9 cellular contexts compared by ENCODE assay signal in genomic region chr10:6014241-6014761, GRCh38. TPM values are rescaled to one million over a fixed set of nuclear protein-coding genes. Genes with fewer than 3 reads are reported as not detected.
DNase-seq lines count a peak whose midpoint lies in the region; ATAC-seq and TF ChIP-seq lines count a peak whose summit lies in the region.
"Had no signal": no experiment of that assay in that cellular context is flagged by ENCODE, and none has a peak within 500 bp of the region (broad histone marks: within the 10 kb centered on the region; RNA-seq: fewer than 3 reads in every experiment).

No MANE protein-coding gene starts in this region.

- intact Hi-C loops in activated CD4-positive, alpha-beta T cell treated with anti-CD3 and anti-CD28 coated beads, Interleukin-2, amount 10 ng/mL, durations not matched to agents 24 days and 14 days (cut with micrococcal nuclease): loop anchor here (1.0 to 5.0 kb wide), 2 partner anchors 38 to 74 kb away; no protein-coding TSS in a partner anchor

- no peak for TF ChIP-seq POLR2A in upper lobe of left lung (IDR thresholded peaks at IDR 0.05)

- WGBS in upper lobe of left lung, 2 donors: 39 to 45% methylated on average over 6 of the region's 6 CpGs

- H3K4me1 Mint-ChIP-seq in activated CD4-positive, alpha-beta T cell treated with anti-CD3 and anti-CD28 coated beads, Interleukin-2, amount 10 ng/mL, durations not matched to agents 24 days and 14 days: peaks cover 51% of the 10 kb centered on the region
- H3K4me1 Mint-ChIP-seq in endothelial cell (ENCODE audit: unreplicated experiment): peaks cover 6% of the 10 kb centered on the region

- peaks cover 4 to 37% (median 26%) of the 10 kb centered on the region in 10 experiments; a peak in 17 of 20 replicates for H3K4me1 ChIP-seq in BLaER1 treated with 17β-estradiol and CSF1 and Interleukin-3, amounts not matched to agents 10 nM and 100 nM
- H3K4me1 ChIP-seq in upper lobe of left lung: peaks cover 8 to 27% (median 17%) of the 10 kb centered on the region in 4 donors
- H3K4me1 ChIP-seq: SJSA1 had no signal

- TF ChIP-seq CTCF in endothelial cell (IDR thresholded peaks at IDR 0.05; ENCODE audit: unreplicated experiment): peak; percentile 73
- peak; percentile 67 to 74 (median 70) for TF ChIP-seq CTCF in upper lobe of left lung (IDR thresholded peaks at IDR 0.05)

- H3K9me3 ChIP-seq in BLaER1 treated with 17β-estradiol and CSF1 and Interleukin-3, amounts not matched to agents 10 nM and 100 nM (replicated peaks in 1 of 11): peaks cover 0 to 5% (median 3%) of the 10 kb centered on the region in 11 experiments; a peak in 6 of 22 replicates
- no peaks in the 10 kb centered on the region for H3K9me3 ChIP-seq in upper lobe of left lung
- H3K9me3 ChIP-seq: SJSA1 had no signal

- peak overlapping the region in 3 of 11 experiments; percentile 4 to 28 (median 8); a peak in 2 of 22 replicates for H3K9ac ChIP-seq in BLaER1 treated with 17β-estradiol and CSF1 and Interleukin-3, amounts not matched to agents 10 nM and 100 nM

- H3K36me3 Mint-ChIP-seq in activated CD4-positive, alpha-beta T cell treated with anti-CD3 and anti-CD28 coated beads, Interleukin-2, amount 10 ng/mL, durations not matched to agents 24 days and 14 days (ENCODE audit: low read depth): peaks cover 77% of the 10 kb centered on the region
- no peaks in the 10 kb centered on the region for H3K36me3 Mint-ChIP-seq in endothelial cell (ENCODE audit: low read depth, unreplicated experiment)

- H3K27ac Mint-ChIP-seq in activated CD4-positive, alpha-beta T cell treated with anti-CD3 and anti-CD28 coated beads, Interleukin-2, amount 10 ng/mL, durations not matched to agents 24 days and 14 days: peak overlapping the region; percentile 81
- no peak overlapping the region for H3K27ac Mint-ChIP-seq in endothelial cell (ENCODE audit: unreplicated experiment)

- peaks cover 11% of the 10 kb centered on the region for H3K9me3 Mint-ChIP-seq in activated CD4-positive, alpha-beta T cell treated with anti-CD3 and anti-CD28 coated beads, Interleukin-2, amount 10 ng/mL, durations not matched to agents 24 days and 14 days
- H3K9me3 Mint-ChIP-seq in endothelial cell (ENCODE audit: unreplicated experiment): no peaks in the 10 kb centered on the region

- peaks cover 0 to 5% (median 0%) of the 10 kb centered on the region in 11 experiments; a peak in 2 of 22 replicates for H3K36me3 ChIP-seq in BLaER1 treated with 17β-estradiol and CSF1 and Interleukin-3, amounts not matched to agents 10 nM and 100 nM
- no peaks in the 10 kb centered on the region for H3K36me3 ChIP-seq in upper lobe of left lung
- H3K36me3 ChIP-seq: SJSA1 had no signal

- H4K20me1 ChIP-seq in BLaER1 treated with 17β-estradiol and CSF1 and Interleukin-3, amounts not matched to agents 10 nM and 100 nM: no peaks in the 10 kb centered on the region

- no peaks in the 10 kb centered on the region for H3K27me3 Mint-ChIP-seq in activated CD4-positive, alpha-beta T cell treated with anti-CD3 and anti-CD28 coated beads, Interleukin-2, amount 10 ng/mL, durations not matched to agents 24 days and 14 days
- peaks cover 7% of the 10 kb centered on the region for H3K27me3 Mint-ChIP-seq in endothelial cell (ENCODE audit: unreplicated experiment)

- peak overlapping the region; percentile 59 for H3K4me3 Mint-ChIP-seq in activated CD4-positive, alpha-beta T cell treated with anti-CD3 and anti-CD28 coated beads, Interleukin-2, amount 10 ng/mL, durations not matched to agents 24 days and 14 days
- H3K4me3 Mint-ChIP-seq in endothelial cell (ENCODE audit: unreplicated experiment): no peak overlapping the region

- H3K27me3 ChIP-seq in BLaER1 treated with 17β-estradiol and CSF1 and Interleukin-3, amounts not matched to agents 10 nM and 100 nM: no peaks in the 10 kb centered on the region
- no peaks in the 10 kb centered on the region for H3K27me3 ChIP-seq in upper lobe of left lung
- H3K27me3 ChIP-seq: SJSA1 had no signal

- DNase-seq in NCI-H146 (lab: John Stamatoyannopoulos, UW): peak; percentile 32
- DNase-seq in activated CD4-positive, alpha-beta T cell treated with anti-CD3 and anti-CD28 coated beads, Interleukin-2, amount 10 ng/mL, durations not matched to agents 24 days and 14 days: peak; percentile 89
- peak; percentile 65 for DNase-seq in endothelial cell (ENCODE audit: low spot score)
- peak; percentile 46 for DNase-seq in middle frontal gyrus (ENCODE audit: extremely low spot score, low spot score)
- DNase-seq in upper lobe of left lung: peak in 1 of 2 donors; percentile 43

- H3K4me2 ChIP-seq in BLaER1 treated with 17β-estradiol and CSF1 and Interleukin-3, amounts not matched to agents 10 nM and 100 nM: peak overlapping the region; percentile 25 to 82 (median 54); a peak in 19 of 22 replicates

- ATAC-seq in GM19035 (IDR thresholded peaks at IDR 0.05; ENCODE audit: unreplicated experiment) (peak; percentile 69), upper lobe of left lung (ENCODE audit: low FRiP score in 2 of 2) (peak in 1 of 2 donors; percentile 73), HG03196 (IDR thresholded peaks at IDR 0.05; ENCODE audit: unreplicated experiment) (no peak)

- TF ChIP-seq EP300 in upper lobe of left lung (IDR thresholded peaks at IDR 0.05): no peak

- no peak overlapping the region for H3K27ac ChIP-seq in BLaER1 treated with 17β-estradiol and CSF1 and Interleukin-3, amounts not matched to agents 10 nM and 100 nM
- H3K27ac ChIP-seq in upper lobe of left lung: peak overlapping the region in 2 of 4 donors; percentile 3 to 31
- H3K27ac ChIP-seq: SJSA1 had no signal

- no peak overlapping the region for H3K4me3 ChIP-seq in BLaER1 treated with 17β-estradiol and CSF1 and Interleukin-3, amounts not matched to agents 10 nM and 100 nM
- no peak overlapping the region for H3K4me3 ChIP-seq in upper lobe of left lung
- H3K4me3 ChIP-seq: SJSA1 had no signal

RNA-seq across cellular contexts. Expression of gene IL15RA, which starts 37.0 kb away (rescaled TPM):
- 24.4 and 25.5 TPM in 2 replicates for total RNA-seq in activated CD4-positive, alpha-beta T cell treated with anti-CD3 and anti-CD28 coated beads, Interleukin-2, amount 10 ng/mL, durations not matched to agents 24 days and 14 days
- total RNA-seq in endothelial cell (ENCODE audit: unreplicated experiment): 0.97 TPM
- total RNA-seq in upper lobe of left lung: 10 to 100 TPM; 28.0 to 72.6 (median 35.1) TPM

RNA-seq across cellular contexts. Expression of gene IL2RA, which starts 47.9 kb away (rescaled TPM):
- total RNA-seq in activated CD4-positive, alpha-beta T cell treated with anti-CD3 and anti-CD28 coated beads, Interleukin-2, amount 10 ng/mL, durations not matched to agents 24 days and 14 days: 965 and 989 TPM in 2 replicates
- total RNA-seq in endothelial cell (ENCODE audit: unreplicated experiment): not detected
- 1 to 10 TPM in 4 of 6 donors, under 1 TPM in 1, not detected in 1; 0.91 to 8.4 (median 4.0) TPM for total RNA-seq in upper lobe of left lung
- total RNA-seq: SJSA1 had no signal

Comparison
In these comparisons a context has a peak if more than half of its experiments do, and no peak if none do; other contexts are left out.
1. RNA of gene IL15RA, which starts 37.0 kb away (total RNA-seq): 28.0 to 72.6 TPM in upper lobe of left lung and 24.4 to 25.5 TPM in activated CD4-positive, alpha-beta T cell treated with anti-CD3 and anti-CD28 coated beads, Interleukin-2, amount 10 ng/mL, durations not matched to agents 24 days and 14 days; 0.97 TPM in endothelial cell (single experiment); every median in the first group is over 10 times any median in the second.
2. RNA of gene IL2RA, which starts 47.9 kb away (total RNA-seq): 965 to 989 TPM in activated CD4-positive, alpha-beta T cell treated with anti-CD3 and anti-CD28 coated beads, Interleukin-2, amount 10 ng/mL, durations not matched to agents 24 days and 14 days; 0.91 to 8.4 TPM in upper lobe of left lung and not detected in endothelial cell (single experiment); every median in the first group is over 100 times any median in the second.